ENCODE assay signal across 1 cellular context in genomic region chr2:190881074-190881479, GRCh38.
TF ChIP-seq lines count a peak whose summit lies in the region.

No MANE protein-coding gene starts in this region.

TF ChIP-seq in GM23338, 12 proteins besides CTCF, POLR2A, EP300 and RAD21 (continued from another document):
- TF ChIP-seq ZNF462 (CRISPR knock-in tag; IDR thresholded peaks at IDR 0.05): no peak
- no peak for TF ChIP-seq ZNF114 (CRISPR knock-in tag; IDR thresholded peaks at IDR 0.05)
- no peak for TF ChIP-seq REST (IDR thresholded peaks at IDR 0.05; ENCODE audit: unreplicated experiment)
- TF ChIP-seq EZH2 (IDR thresholded peaks at IDR 0.05; ENCODE audit: low read depth, unreplicated experiment): no peak
- no peak for TF ChIP-seq JUNB (IDR thresholded peaks at IDR 0.05; ENCODE audit: unreplicated experiment)
